ENCODE assay signal across 8 cellular contexts in genomic region chr5:95821110-95822021, GRCh38. TPM values are rescaled to one million over a fixed set of nuclear protein-coding genes. Genes with fewer than 3 reads are reported as not detected.
DNase-seq lines count a peak whose midpoint lies in the region; ATAC-seq, FAIRE-seq and TF ChIP-seq lines count a peak whose summit lies in the region.

No MANE protein-coding gene starts in this region.

- H3K27ac ChIP-seq in K562 (ENCODE audit: extremely low read depth, low read depth, low read length), result no peak overlapping the region

- BruUV-seq in K562 (replicated peaks; lab: Mats Ljungman, UMichigan), result no TSS peak

- H3K4me3 ChIP-seq in K562 (peak overlapping the region; percentile 48; the same call in 1 of the 2 replicates), mononuclear cell (ENCODE audit: low read length) (peak overlapping the region; percentile 98)

- H3K9ac ChIP-seq in K562 (ENCODE audit: insufficient read depth in 1 of 2, low read depth in 2 of 2, low read length in 2 of 2), result no peak overlapping the region; a peak in 1 of 4 replicates

- TF ChIP-seq POLR2A in K562 (conservative IDR thresholded peaks at IDR 0.05) (no peak), H54 (IDR thresholded peaks at IDR 0.05; ENCODE audit: low read depth, low read length) (no peak)

- no peaks in the 10 kb centered on the region for H3K79me2 ChIP-seq in K562 (ENCODE audit: control insufficient read depth, insufficient read depth, low read length)

- H3K4me2 ChIP-seq in K562 (ENCODE audit: insufficient read depth, low read length), result 0 out of 2 replicates have a peak overlapping the region, but pooled peaks have one; percentile 80

- in situ Hi-C loops in K562 (cut with MboI), result no loop called here

- FAIRE-seq in K562 (lab: Jason Lieb, UNC) (no peak), H54 (lab: Jason Lieb, UNC) (no peak)

- H3K27me3 ChIP-seq in K562 (ENCODE audit: control insufficient read depth in 2 of 2, insufficient read depth in 2 of 2, low read length in 2 of 2), result no peaks in the 10 kb centered on the region
- no peaks in the 10 kb centered on the region for H3K27me3 ChIP-seq in mononuclear cell (ENCODE audit: insufficient read depth, low read length)

- H3K9me3 ChIP-seq in K562 (replicated peaks; ENCODE audit: control insufficient read depth, insufficient read depth, low read depth, low read length) (no peaks in the 10 kb centered on the region), mononuclear cell (ENCODE audit: low read depth, low read length) (no peaks in the 10 kb centered on the region)

- ATAC-seq in GM18520 (IDR thresholded peaks at IDR 0.05; ENCODE audit: unreplicated experiment) (peak; percentile 20), HG03469 (IDR thresholded peaks at IDR 0.05; ENCODE audit: unreplicated experiment) (peak; percentile 21), K562 (no peak)

- DNase-seq in K562 (ENCODE audit: extremely low read depth in 1 of 4, low spot score in 3 of 4) (no peak), H54 (ENCODE audit: insufficient read length, low spot score) (no peak), COLO829 (ENCODE audit: low spot score) (no peak), D341Med (ENCODE audit: low spot score) (no peak), NCI-H2107 treated with DMSO at 0.1 percent for 48 hours (lab: John Stamatoyannopoulos, UW; ENCODE audit: unreplicated experiment) (no peak)

- no peak for TF ChIP-seq CTCF in K562 (IDR thresholded peaks at IDR 0.05 in 2 of 3, conservative IDR thresholded peaks at IDR 0.05 in 1 of 3; ENCODE audit: insufficient read depth in 2 of 3, low read depth in 1 of 3, low read length in 3 of 3)

- no peak for TF ChIP-seq EP300 in K562 (IDR thresholded peaks at IDR 0.05; ENCODE audit: low read length)

- H2AFZ ChIP-seq in K562 (ENCODE audit: low read depth, low read length), result peak overlapping the region; percentile 95

- no peak for TF ChIP-seq RAD21 in K562 (CRISPR knock-in tag; conservative IDR thresholded peaks at IDR 0.05 in 1 of 2, IDR thresholded peaks at IDR 0.05 in 1 of 2)

- H3K9me1 ChIP-seq in K562 (ENCODE audit: control insufficient read depth, insufficient read depth, low read length), result no peaks in the 10 kb centered on the region

- CTCF ChIA-PET in K562 (lab: Yijun Ruan, JAX; ENCODE audit: low intra/inter-chr PET ratio), result no interaction called here

- H4K20me1 ChIP-seq in K562 (replicated peaks; ENCODE audit: control insufficient read depth, insufficient read depth, low read length), result no peaks in the 10 kb centered on the region

- intact Hi-C loops in K562 (cut with micrococcal nuclease), result no loop called here

- no peaks in the 10 kb centered on the region for H3K36me3 ChIP-seq in K562 (ENCODE audit: control insufficient read depth, insufficient read depth, low read length)

- 65% methylated on average over 9 of the region's 9 CpGs for WGBS in K562 (ENCODE audit: insufficient coverage, low coverage, missing lambda C conversion rate)

- POLR2A ChIA-PET in K562 (lab: Yijun Ruan, JAX), result interaction anchor here (0.6 to 1.5 kb wide), 3 partner anchors 17 to 1312 kb away, joined by 3 to 4 read pairs (median 3); no protein-coding TSS in a partner anchor

- H3K4me1 ChIP-seq in K562 (replicated peaks in 1 of 2; ENCODE audit: control insufficient read depth in 2 of 2, insufficient read depth in 2 of 2, low read length in 2 of 2) (peaks cover 31 to 36% of the 10 kb centered on the region in 2 experiments; a peak in 4 of 5 replicates), mononuclear cell (ENCODE audit: insufficient read depth, low read length) (peaks cover 90% of the 10 kb centered on the region)

TF ChIP-seq in K562, 482 proteins besides CTCF, POLR2A, EP300 and RAD21 (continues in another document):
- TF ChIP-seq RB1 (IDR thresholded peaks at IDR 0.05; ENCODE audit: low read depth) (no peak), ZNF717 (CRISPR knock-in tag; IDR thresholded peaks at IDR 0.05) (no peak), RBM25 (IDR thresholded peaks at IDR 0.05; ENCODE audit: low read depth, low read length, severe bottlenecking) (no peak), PBX2 (CRISPR knock-in tag; IDR thresholded peaks at IDR 0.05; ENCODE audit: low read depth) (no peak), PBX2 (tag; conservative IDR thresholded peaks at IDR 0.05; ENCODE audit: low read depth) (no peak), CTCFL (IDR thresholded peaks at IDR 0.05; ENCODE audit: borderline replicate concordance, insufficient read depth, low read depth, low read length, poor library complexity, severe bottlenecking) (no peak), HINFP (tag; conservative IDR thresholded peaks at IDR 0.05; ENCODE audit: low read depth) (no peak), MYNN (IDR thresholded peaks at IDR 0.05) (no peak), MYNN (CRISPR knock-in tag; IDR thresholded peaks at IDR 0.05) (no peak), TGIF2 (CRISPR knock-in tag; IDR thresholded peaks at IDR 0.05) (no peak), ARID2 (IDR thresholded peaks at IDR 0.05) (no peak), ZNF124 (CRISPR knock-in tag; IDR thresholded peaks at IDR 0.05) (no peak)

RNA-seq across cellular contexts. Expression of gene GLRX, which starts 1.2 kb away (rescaled TPM):
- 4.8 and 5.3 TPM in 2 replicates for total RNA-seq in K562 (2011; cell fraction: chromatin; rRNA removed; ENCODE audit: low replicate concordance)
- 5.4 and 6.7 TPM in 2 replicates for total RNA-seq in K562 (2011; cell fraction: nucleolus; rRNA removed)
- 4.9 and 5.2 TPM in 2 replicates for total RNA-seq in K562 (2011; cell fraction: nucleoplasm; rRNA removed)
- total RNA-seq in K562 (2014; rRNA removed), result 3.3 and 3.6 TPM in 2 replicates
- 2.0 and 2.3 TPM in 2 replicates for total RNA-seq in K562 (2014; rRNA removed; fragmentation: Illumina TruSeq; extraction: Trizol)
- 3.1 and 3.6 TPM in 2 replicates for total RNA-seq in K562 (2015; rRNA removed; fragmentation: Illumina TruSeq; extraction: Trizol)
- 2.9 and 4.4 TPM in 2 replicates for total RNA-seq in K562 (2021)
- 6.2 and 7.3 TPM in 2 replicates for polyA plus RNA-seq in K562 (2011; rRNA removed)
- polyA plus RNA-seq in K562 (2011; cell fraction: cytosol; rRNA removed), result 2.5 and 4.4 TPM in 2 replicates
- polyA plus RNA-seq in K562 (2011; cell fraction: nucleus; rRNA removed), result 2.8 and 5.8 TPM in 2 replicates
- 13.4 and 13.6 TPM in 2 replicates for polyA plus RNA-seq in K562 (2012)
- 4.6 and 6.4 TPM in 2 replicates for polyA plus RNA-seq in K562 (2014; fragmentation: Illumina TruSeq; extraction: Trizol)
- 10 to 100 TPM; 10.5 to 11.2 TPM for polyA plus RNA-seq in K562 (2014; fragmentation: Nextera tagmentation; extraction: Ambion mirVana)
- polyA plus RNA-seq in K562 (2014; rRNA removed), result 4.9 and 11.1 TPM in 2 replicates
- 3.1 and 6.2 TPM in 2 replicates for polyA minus RNA-seq in K562 (2011; rRNA and poly(A)+ RNA removed)
- 0.82 and 2.5 TPM in 2 replicates for polyA minus RNA-seq in K562 (2011; cell fraction: cytosol; rRNA and poly(A)+ RNA removed)
- polyA minus RNA-seq in K562 (2011; cell fraction: nucleus; rRNA and poly(A)+ RNA removed), result 1.9 and 2.6 TPM in 2 replicates
- total RNA-seq in mononuclear cell, result 28.8 TPM
